8 cellular contexts compared by ENCODE assay signal in the genomic region with DNA sequence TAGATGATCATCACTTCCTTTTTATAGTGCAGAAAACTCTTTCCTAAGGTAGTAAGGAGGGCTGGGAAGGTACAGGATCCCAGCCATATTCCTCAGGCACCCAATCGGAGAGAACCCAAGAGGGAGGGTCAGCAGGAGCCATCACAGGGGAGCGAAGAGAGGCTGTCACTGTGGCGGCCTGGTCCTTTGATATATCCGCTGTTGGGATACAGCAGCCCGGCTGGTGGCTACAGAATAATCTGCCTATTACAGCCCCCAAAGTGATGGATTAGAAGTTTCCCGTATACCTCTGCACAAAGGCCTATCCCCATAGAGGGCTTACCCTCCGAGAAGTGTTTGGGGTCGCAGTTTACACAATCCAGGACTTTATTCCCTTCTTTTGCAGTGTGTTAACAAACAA. TPM values are rescaled to one million over a fixed set of nuclear protein-coding genes. Genes with fewer than 3 reads are reported as not detected.
DNase-seq lines count a peak whose midpoint lies in the region; ATAC-seq and TF ChIP-seq lines count a peak whose summit lies in the region.

No MANE protein-coding gene starts in this region.

- no peak overlapping the region for H3K9ac ChIP-seq in iPS-20b (ENCODE audit: low read depth, low read length)

- H3K4me1 Mint-ChIP-seq in activated naive CD4-positive, alpha-beta T cell treated with anti-CD3 and anti-CD28 coated beads for 36 hours (ENCODE audit: low read depth), result peaks cover 51% of the 10 kb centered on the region
- peaks cover 53% of the 10 kb centered on the region for H3K4me1 Mint-ChIP-seq in activated CD4-positive, alpha-beta memory T cell treated with anti-CD3 and anti-CD28 coated beads, Interleukin-2, amount 10 ng/mL, durations not matched to agents 7 days and 5 days

- no peaks in the 10 kb centered on the region for H3K9me3 Mint-ChIP-seq in activated naive CD4-positive, alpha-beta T cell treated with anti-CD3 and anti-CD28 coated beads for 36 hours
- H3K9me3 Mint-ChIP-seq in activated CD4-positive, alpha-beta memory T cell treated with anti-CD3 and anti-CD28 coated beads, Interleukin-2, amount 10 ng/mL, durations not matched to agents 7 days and 5 days, result no peaks in the 10 kb centered on the region

- POLR2A ChIA-PET in activated CD4-positive, alpha-beta memory T cell treated with anti-CD3 and anti-CD28 coated beads, Interleukin-2, amount 10 ng/mL, durations not matched to agents 7 days and 5 days (lab: Charles Lee), result interaction anchor here (1.8 to 3.5 kb wide), 3 partner anchors 10 to 109 kb away, joined by 9 to 27 read pairs (median 23); a partner anchor contains a TSS

- no peak for TF ChIP-seq POLR2A in upper lobe of left lung (IDR thresholded peaks at IDR 0.05)

- intact Hi-C loops in activated naive CD4-positive, alpha-beta T cell treated with anti-CD3 and anti-CD28 coated beads for 36 hours (cut with micrococcal nuclease), result loop anchor here (1.0 to 10.0 kb wide), 5 partner anchors 10 to 1905 kb away; a partner anchor contains a TSS

- H3K36me3 ChIP-seq in iPS-20b (ENCODE audit: insufficient read depth, low read depth, low read length), result no peaks in the 10 kb centered on the region
- H3K36me3 ChIP-seq in upper lobe of left lung, result no peaks in the 10 kb centered on the region

- peak in 1 of 2 donors; percentile 1 for ATAC-seq in upper lobe of left lung (ENCODE audit: low FRiP score in 2 of 2)

- H3K27me3 Mint-ChIP-seq in activated naive CD4-positive, alpha-beta T cell treated with anti-CD3 and anti-CD28 coated beads for 36 hours (ENCODE audit: low read depth), result peaks cover 4% of the 10 kb centered on the region
- H3K27me3 Mint-ChIP-seq in activated CD4-positive, alpha-beta memory T cell treated with anti-CD3 and anti-CD28 coated beads, Interleukin-2, amount 10 ng/mL, durations not matched to agents 7 days and 5 days, result peaks cover 12% of the 10 kb centered on the region

- no peak for DNase-seq in activated naive CD4-positive, alpha-beta T cell treated with anti-CD3 and anti-CD28 coated beads for 36 hours
- DNase-seq in activated naive CD4-positive, alpha-beta T cell treated with anti-CD3 and anti-CD28 coated beads, Interleukin-2, amount 50 U/mL, for 16 hours, result no peak
- DNase-seq in activated CD4-positive, alpha-beta memory T cell treated with anti-CD3 and anti-CD28 coated beads, Interleukin-2, amount 10 ng/mL, durations not matched to agents 7 days and 5 days, result no peak
- DNase-seq in upper lobe of left lung, result no peak
- DNase-seq in AG08396 (ENCODE audit: low spot score), result no peak
- DNase-seq in NCI-H1694 (lab: John Stamatoyannopoulos, UW), result no peak
- no peak for DNase-seq in stimulated activated CD4-positive, alpha-beta T cell treated with anti-CD3 and anti-CD28 coated beads, Interleukin-12 subunit alpha, Interleukin-12 subunit beta, amount 100 ng/mL, for 4 hours

- H3K4me3 ChIP-seq in iPS-20b (ENCODE audit: low read length), result peak overlapping the region; percentile 90
- H3K4me3 ChIP-seq in upper lobe of left lung, result peak overlapping the region in 3 of 4 donors; percentile 65 to 95 (median 84)

- H3K4me3 Mint-ChIP-seq in activated naive CD4-positive, alpha-beta T cell treated with anti-CD3 and anti-CD28 coated beads for 36 hours, result peak overlapping the region; percentile 93
- H3K4me3 Mint-ChIP-seq in activated CD4-positive, alpha-beta memory T cell treated with anti-CD3 and anti-CD28 coated beads, Interleukin-2, amount 10 ng/mL, durations not matched to agents 7 days and 5 days, result peak overlapping the region; percentile 83

- H3K4me1 ChIP-seq in iPS-20b (ENCODE audit: insufficient read depth, low read length), result peaks cover 7% of the 10 kb centered on the region; the same call in 1 of the 2 replicates
- peaks cover 3 to 43% (median 16%) of the 10 kb centered on the region in 4 donors for H3K4me1 ChIP-seq in upper lobe of left lung

- TF ChIP-seq CTCF in upper lobe of left lung (IDR thresholded peaks at IDR 0.05), result no peak

- 0 out of 2 replicates have a peak, but pooled peaks cover 5% of the 10 kb centered on the region for H3K27me3 ChIP-seq in iPS-20b (ENCODE audit: insufficient read depth, low read length)
- no peaks in the 10 kb centered on the region for H3K27me3 ChIP-seq in upper lobe of left lung

- H3K27ac Mint-ChIP-seq in activated naive CD4-positive, alpha-beta T cell treated with anti-CD3 and anti-CD28 coated beads for 36 hours, result peak overlapping the region; percentile 97
- H3K27ac Mint-ChIP-seq in activated CD4-positive, alpha-beta memory T cell treated with anti-CD3 and anti-CD28 coated beads, Interleukin-2, amount 10 ng/mL, durations not matched to agents 7 days and 5 days, result peak overlapping the region; percentile 88

- CTCF ChIA-PET in activated naive CD4-positive, alpha-beta T cell treated with anti-CD3 and anti-CD28 coated beads for 36 hours (lab: Charles Lee), result interaction anchor here (1.0 to 1.3 kb wide), 3 partner anchors 10 to 56 kb away, joined by 3 to 5 read pairs (median 4); no protein-coding TSS in a partner anchor
- CTCF ChIA-PET in activated CD4-positive, alpha-beta memory T cell treated with anti-CD3 and anti-CD28 coated beads, Interleukin-2, amount 10 ng/mL, durations not matched to agents 7 days and 5 days (lab: Charles Lee), result interaction anchor here (1.4 to 2.1 kb wide), 2 partner anchors 22 to 388 kb away, joined by 6 read pairs; a partner anchor contains a TSS

- no peak for TF ChIP-seq EP300 in upper lobe of left lung (IDR thresholded peaks at IDR 0.05)

- no peaks in the 10 kb centered on the region for H3K9me3 ChIP-seq in iPS-20b (ENCODE audit: insufficient read depth, low read depth, low read length)
- no peaks in the 10 kb centered on the region for H3K9me3 ChIP-seq in upper lobe of left lung

- H3K36me3 Mint-ChIP-seq in activated naive CD4-positive, alpha-beta T cell treated with anti-CD3 and anti-CD28 coated beads for 36 hours (ENCODE audit: low read depth), result peaks cover 4% of the 10 kb centered on the region
- peaks cover 3% of the 10 kb centered on the region for H3K36me3 Mint-ChIP-seq in activated CD4-positive, alpha-beta memory T cell treated with anti-CD3 and anti-CD28 coated beads, Interleukin-2, amount 10 ng/mL, durations not matched to agents 7 days and 5 days (ENCODE audit: low read depth)

- no peak overlapping the region for H3K27ac ChIP-seq in iPS-20b (ENCODE audit: low read length)
- peak overlapping the region in 3 of 4 donors; percentile 64 to 86 (median 85) for H3K27ac ChIP-seq in upper lobe of left lung

- 42 to 56% methylated on average over 8 of the region's 8 CpGs for WGBS in upper lobe of left lung, 2 donors

RNA-seq across cellular contexts. Expression of a gene that starts 48.5 kb away (rescaled TPM):
- total RNA-seq in activated naive CD4-positive, alpha-beta T cell treated with anti-CD3 and anti-CD28 coated beads for 36 hours, result not detected
- not detected for total RNA-seq in activated CD4-positive, alpha-beta memory T cell treated with anti-CD3 and anti-CD28 coated beads, Interleukin-2, amount 10 ng/mL, durations not matched to agents 7 days and 5 days
- not detected for total RNA-seq in upper lobe of left lung

RNA-seq across cellular contexts. Expression of a gene that starts 55.7 kb away (rescaled TPM):
- 10 to 100 TPM; 33.9 to 37.0 TPM for total RNA-seq in activated naive CD4-positive, alpha-beta T cell treated with anti-CD3 and anti-CD28 coated beads for 36 hours
- 10 to 100 TPM; 40.4 to 41.5 TPM for total RNA-seq in activated CD4-positive, alpha-beta memory T cell treated with anti-CD3 and anti-CD28 coated beads, Interleukin-2, amount 10 ng/mL, durations not matched to agents 7 days and 5 days
- total RNA-seq in upper lobe of left lung, result 10 to 100 TPM; 24.4 to 52.6 (median 35.0) TPM

RNA-seq across cellular contexts. Expression of a gene that starts 56.5 kb away (rescaled TPM):
- not detected for total RNA-seq in activated naive CD4-positive, alpha-beta T cell treated with anti-CD3 and anti-CD28 coated beads for 36 hours
- not detected for total RNA-seq in activated CD4-positive, alpha-beta memory T cell treated with anti-CD3 and anti-CD28 coated beads, Interleukin-2, amount 10 ng/mL, durations not matched to agents 7 days and 5 days
- total RNA-seq in upper lobe of left lung, result not detected
